ENCODE assay signal across 2 cellular contexts in genomic region chr6:118080547-118080946, GRCh38.
TF ChIP-seq lines count a peak whose summit lies in the region.

No MANE protein-coding gene starts in this region.

TF ChIP-seq in GM23338, 12 proteins besides CTCF, POLR2A, EP300 and RAD21 (continued from another document):
- no peak for TF ChIP-seq ZNF462 (CRISPR knock-in tag; IDR thresholded peaks at IDR 0.05)
- TF ChIP-seq EZH2 (IDR thresholded peaks at IDR 0.05; ENCODE audit: low read depth, unreplicated experiment): no peak
- no peak for TF ChIP-seq ZNF114 (CRISPR knock-in tag; IDR thresholded peaks at IDR 0.05)
- TF ChIP-seq NANOG (IDR thresholded peaks at IDR 0.05; ENCODE audit: borderline replicate concordance): no peak
- no peak for TF ChIP-seq CREB1 (CRISPR knock-in tag; IDR thresholded peaks at IDR 0.05; ENCODE audit: low read depth)
- TF ChIP-seq, protein P1, sequence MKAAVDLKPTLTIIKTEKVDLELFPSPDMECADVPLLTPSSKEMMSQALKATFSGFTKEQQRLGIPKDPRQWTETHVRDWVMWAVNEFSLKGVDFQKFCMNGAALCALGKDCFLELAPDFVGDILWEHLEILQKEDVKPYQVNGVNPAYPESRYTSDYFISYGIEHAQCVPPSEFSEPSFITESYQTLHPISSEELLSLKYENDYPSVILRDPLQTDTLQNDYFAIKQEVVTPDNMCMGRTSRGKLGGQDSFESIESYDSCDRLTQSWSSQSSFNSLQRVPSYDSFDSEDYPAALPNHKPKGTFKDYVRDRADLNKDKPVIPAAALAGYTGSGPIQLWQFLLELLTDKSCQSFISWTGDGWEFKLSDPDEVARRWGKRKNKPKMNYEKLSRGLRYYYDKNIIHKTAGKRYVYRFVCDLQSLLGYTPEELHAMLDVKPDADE (IDR thresholded peaks at IDR 0.05): no peak
- TF ChIP-seq, protein P2, sequence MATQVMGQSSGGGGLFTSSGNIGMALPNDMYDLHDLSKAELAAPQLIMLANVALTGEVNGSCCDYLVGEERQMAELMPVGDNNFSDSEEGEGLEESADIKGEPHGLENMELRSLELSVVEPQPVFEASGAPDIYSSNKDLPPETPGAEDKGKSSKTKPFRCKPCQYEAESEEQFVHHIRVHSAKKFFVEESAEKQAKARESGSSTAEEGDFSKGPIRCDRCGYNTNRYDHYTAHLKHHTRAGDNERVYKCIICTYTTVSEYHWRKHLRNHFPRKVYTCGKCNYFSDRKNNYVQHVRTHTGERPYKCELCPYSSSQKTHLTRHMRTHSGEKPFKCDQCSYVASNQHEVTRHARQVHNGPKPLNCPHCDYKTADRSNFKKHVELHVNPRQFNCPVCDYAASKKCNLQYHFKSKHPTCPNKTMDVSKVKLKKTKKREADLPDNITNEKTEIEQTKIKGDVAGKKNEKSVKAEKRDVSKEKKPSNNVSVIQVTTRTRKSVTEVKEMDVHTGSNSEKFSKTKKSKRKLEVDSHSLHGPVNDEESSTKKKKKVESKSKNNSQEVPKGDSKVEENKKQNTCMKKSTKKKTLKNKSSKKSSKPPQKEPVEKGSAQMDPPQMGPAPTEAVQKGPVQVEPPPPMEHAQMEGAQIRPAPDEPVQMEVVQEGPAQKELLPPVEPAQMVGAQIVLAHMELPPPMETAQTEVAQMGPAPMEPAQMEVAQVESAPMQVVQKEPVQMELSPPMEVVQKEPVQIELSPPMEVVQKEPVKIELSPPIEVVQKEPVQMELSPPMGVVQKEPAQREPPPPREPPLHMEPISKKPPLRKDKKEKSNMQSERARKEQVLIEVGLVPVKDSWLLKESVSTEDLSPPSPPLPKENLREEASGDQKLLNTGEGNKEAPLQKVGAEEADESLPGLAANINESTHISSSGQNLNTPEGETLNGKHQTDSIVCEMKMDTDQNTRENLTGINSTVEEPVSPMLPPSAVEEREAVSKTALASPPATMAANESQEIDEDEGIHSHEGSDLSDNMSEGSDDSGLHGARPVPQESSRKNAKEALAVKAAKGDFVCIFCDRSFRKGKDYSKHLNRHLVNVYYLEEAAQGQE (IDR thresholded peaks at IDR 0.05; ENCODE audit: unreplicated experiment): no peak
- TF ChIP-seq ZNF331 (CRISPR knock-in tag; IDR thresholded peaks at IDR 0.05; ENCODE audit: low read depth): no peak
- no peak for TF ChIP-seq STAT1 (IDR thresholded peaks at IDR 0.05; ENCODE audit: unreplicated experiment)
- TF ChIP-seq EZH2phosphoT487 (IDR thresholded peaks at IDR 0.05; ENCODE audit: unreplicated experiment): no peak
- TF ChIP-seq JUNB (IDR thresholded peaks at IDR 0.05; ENCODE audit: unreplicated experiment): no peak

TF ChIP-seq in SK-N-SH treated with all-trans-retinoic acid at 6 μM for 48 hours, 23 proteins besides CTCF, POLR2A, EP300 and RAD21 (continued from another document):
- TF ChIP-seq TSHZ2 (CRISPR knock-in tag; IDR thresholded peaks at IDR 0.05) (no peak), ZC3H10 (CRISPR knock-in tag; IDR thresholded peaks at IDR 0.05) (no peak), ZFP30 (CRISPR knock-in tag; IDR thresholded peaks at IDR 0.05) (no peak), CSDC2 (CRISPR knock-in tag; IDR thresholded peaks at IDR 0.05) (no peak)
TF ChIP-seq in SK-N-SH treated with all-trans-retinoic acid at 6 μM for 48 hours: peak in this region for 0.
